ENCODE assay signal across 8 cellular contexts in genomic region chr7:129635300-129636029, GRCh38. TPM values are rescaled to one million over a fixed set of nuclear protein-coding genes. Genes with fewer than 3 reads are reported as not detected.
DNase-seq lines count a peak whose midpoint lies in the region; ATAC-seq and TF ChIP-seq lines count a peak whose summit lies in the region.

No MANE protein-coding gene starts in this region.

- no peaks in the 10 kb centered on the region for H3K9me3 ChIP-seq in OCI-LY7 (ENCODE audit: low read length)
- no peaks in the 10 kb centered on the region for H3K9me3 ChIP-seq in thoracic aorta

- no peaks in the 10 kb centered on the region for H3K9me2 ChIP-seq in OCI-LY7 (ENCODE audit: insufficient read depth, low read length)

- no peaks in the 10 kb centered on the region for H3K27me3 Mint-ChIP-seq in natural killer cell treated with Interleukin-12 subunit alpha and Interleukin-12 subunit beta and Interleukin-15 and Interleukin-18, amount 100 ng/mL, for 72 hours

- POLR2A ChIA-PET in OCI-LY7 (lab: Charles Lee), result no interaction called here

- H3K36me3 ChIP-seq in OCI-LY7 (ENCODE audit: insufficient read depth, low read length), result peaks cover 4% of the 10 kb centered on the region; the same call in 1 of the 2 replicates
- no peaks in the 10 kb centered on the region for H3K36me3 ChIP-seq in thoracic aorta

- H3K4me3 ChIP-seq in OCI-LY7 (ENCODE audit: low read depth, low read length, poor library complexity, severe bottlenecking) (no peak overlapping the region), thoracic aorta (no peak overlapping the region)

- peak; percentile 98 for TF ChIP-seq CTCF in C4-2B (conservative IDR thresholded peaks at IDR 0.05)
- peak; percentile 96 for TF ChIP-seq CTCF in OCI-LY7 (conservative IDR thresholded peaks at IDR 0.05; ENCODE audit: low read length)
- TF ChIP-seq CTCF in thoracic aorta (IDR thresholded peaks at IDR 0.05), result peak; percentile 61

- peak; percentile 84 to 89 for ATAC-seq in natural killer cell treated with Interleukin-12 subunit alpha and Interleukin-12 subunit beta and Interleukin-15 and Interleukin-18, amount 100 ng/mL, for 72 hours
- no peak for ATAC-seq in thoracic aorta (ENCODE audit: insufficient number of reproducible peaks, low FRiP score, low read depth)

- DNase-seq in GM19240 (ENCODE audit: insufficient read length, low spot score) (peak; percentile 62), HUDEP-2 (lab: John Stamatoyannopoulos, UW; ENCODE audit: unreplicated experiment in 76 of 76) (peak in 60 of 76 experiments; percentile 2 to 68 (median 33)), OCI-LY7 (ENCODE audit: low spot score) (peak; percentile 73), activated T-cell treated with anti-CD3 and anti-CD28 coated beads for 4 hours (peak; percentile 58), erythroblast (lab: John Stamatoyannopoulos, UW) (peak; percentile 74 to 81), thoracic aorta (ENCODE audit: low spot score) (no peak)
- DNase-seq in natural killer cell treated with Interleukin-12 subunit alpha and Interleukin-12 subunit beta and Interleukin-15 and Interleukin-18, amount 100 ng/mL, for 72 hours (ENCODE audit: low spot score), result peak; percentile 69

- H3K4me1 ChIP-seq in OCI-LY7 (ENCODE audit: insufficient read depth, low read length, poor library complexity, severe bottlenecking), result peaks cover 5% of the 10 kb centered on the region
- H3K4me1 ChIP-seq in thoracic aorta (ENCODE audit: control insufficient read depth in 1 of 2, low read depth in 2 of 2), result no peaks in the 10 kb centered on the region

- CTCF ChIA-PET in OCI-LY7 (lab: Charles Lee; ENCODE audit: unreplicated experiment), result no interaction called here

- peak overlapping the region in 1 of 2 donors; percentile 30 for H3K27ac Mint-ChIP-seq in natural killer cell treated with Interleukin-12 subunit alpha and Interleukin-12 subunit beta and Interleukin-15 and Interleukin-18, amount 100 ng/mL, for 72 hours

- TF ChIP-seq POLR2A in erythroblast (IDR thresholded peaks at IDR 0.05; ENCODE audit: low read length), result no peak

- no peak overlapping the region for H3K4me2 ChIP-seq in OCI-LY7 (ENCODE audit: low read length)

- intact Hi-C loops in OCI-LY7 (cut with micrococcal nuclease; ENCODE audit: unreplicated experiment), result loop anchor here (1.0 kb wide), 1 partner anchor 23 kb away; no protein-coding TSS in a partner anchor

- H3K27me3 ChIP-seq in thoracic aorta (replicated peaks; ENCODE audit: insufficient read depth), result no peaks in the 10 kb centered on the region

- no peak overlapping the region for H3K4me3 Mint-ChIP-seq in natural killer cell treated with Interleukin-12 subunit alpha and Interleukin-12 subunit beta and Interleukin-15 and Interleukin-18, amount 100 ng/mL, for 72 hours

- H3K27ac ChIP-seq in C4-2B (no peak overlapping the region), OCI-LY7 (ENCODE audit: low read depth, low read length, poor library complexity, severe bottlenecking) (no peak overlapping the region), thoracic aorta (no peak overlapping the region)

- peaks cover 18% of the 10 kb centered on the region for H4K20me1 ChIP-seq in OCI-LY7 (ENCODE audit: insufficient read depth, low read length)

- H3K9me3 Mint-ChIP-seq in natural killer cell treated with Interleukin-12 subunit alpha and Interleukin-12 subunit beta and Interleukin-15 and Interleukin-18, amount 100 ng/mL, for 72 hours, result no peaks in the 10 kb centered on the region

- no peak overlapping the region for H2AFZ ChIP-seq in OCI-LY7 (ENCODE audit: low read length)

- H3K4me1 Mint-ChIP-seq in natural killer cell treated with Interleukin-12 subunit alpha and Interleukin-12 subunit beta and Interleukin-15 and Interleukin-18, amount 100 ng/mL, for 72 hours (ENCODE audit: low read depth in 2 of 2), result peaks cover 23 to 25% of the 10 kb centered on the region in 2 donors

- no peaks in the 10 kb centered on the region for H3K36me3 Mint-ChIP-seq in natural killer cell treated with Interleukin-12 subunit alpha and Interleukin-12 subunit beta and Interleukin-15 and Interleukin-18, amount 100 ng/mL, for 72 hours

- peaks cover 74% of the 10 kb centered on the region for H3K79me2 ChIP-seq in OCI-LY7 (ENCODE audit: insufficient read depth, low read depth, low read length)

- no TSS peak for BruUV-seq in OCI-LY7 (replicated peaks; lab: Mats Ljungman, UMichigan)

RNA-seq across cellular contexts. Expression of gene NRF1, which starts 23.9 kb away (rescaled TPM):
- 21.4 and 26.5 TPM in 2 replicates for total RNA-seq in OCI-LY7 (2014; rRNA removed; shearing (Covaris generic))
- total RNA-seq in OCI-LY7 (2022) (26.9 and 31.9 TPM in 2 replicates), thoracic aorta (10 to 100 TPM; 19.2 to 37.6 TPM)
- total RNA-seq in natural killer cell treated with Interleukin-12 subunit alpha and Interleukin-12 subunit beta and Interleukin-15 and Interleukin-18, amount 100 ng/mL, for 72 hours, result 10 to 100 TPM; 27.6 to 31.9 TPM
